ENCODE assay signal across 9 cellular contexts in the genomic region with DNA sequence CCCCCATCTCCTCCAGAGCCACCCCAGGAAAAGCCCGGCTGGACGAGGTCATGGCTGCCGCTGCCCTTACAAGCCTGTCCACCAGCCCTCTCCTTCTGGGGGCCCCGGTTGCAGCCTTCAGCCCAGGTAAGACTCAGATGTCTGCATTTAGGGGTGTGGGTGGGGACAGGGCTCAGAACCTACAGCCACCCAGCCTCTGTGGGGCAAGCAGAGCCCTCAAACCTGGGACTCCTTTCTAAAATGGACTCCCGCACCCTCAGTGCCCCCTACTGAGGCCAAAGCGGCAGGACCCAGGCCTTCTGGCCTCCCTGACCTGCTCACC. TPM values are rescaled to one million over a fixed set of nuclear protein-coding genes. Genes with fewer than 3 reads are reported as not detected.
DNase-seq lines count a peak whose midpoint lies in the region; ATAC-seq and TF ChIP-seq lines count a peak whose summit lies in the region.
"Had no signal": no experiment of that assay in that cellular context is flagged by ENCODE, and none has a peak within 500 bp of the region (broad histone marks: within the 10 kb centered on the region; RNA-seq: fewer than 3 reads in every experiment).

No MANE protein-coding gene starts in this region.

- H3K4me1 Mint-ChIP-seq in activated naive CD4-positive, alpha-beta T cell treated with anti-CD3 and anti-CD28 coated beads, Interleukin-2, amount 10 ng/mL, durations not matched to agents 7 days and 5 days, result peaks cover 4% of the 10 kb centered on the region
- peaks cover under 1% of the 10 kb centered on the region for H3K4me1 Mint-ChIP-seq in brain
- H3K4me1 Mint-ChIP-seq in memory B cell, result peaks cover 1% of the 10 kb centered on the region

- CTCF ChIA-PET in activated naive CD4-positive, alpha-beta T cell treated with anti-CD3 and anti-CD28 coated beads, Interleukin-2, amount 10 ng/mL, durations not matched to agents 7 days and 5 days (lab: Charles Lee), result interaction anchor here (0.9 to 2.1 kb wide), 4 partner anchors 9 to 46 kb away, joined by 3 to 10 read pairs (median 4); no protein-coding TSS in a partner anchor

- peak overlapping the region in 3 of 4 donors; percentile 66 to 87 (median 85) for H3K4me3 ChIP-seq in upper lobe of left lung

- peaks cover 38 to 49% (median 42%) of the 10 kb centered on the region in 4 donors for H3K4me1 ChIP-seq in upper lobe of left lung

- TF ChIP-seq CTCF in brain (conservative IDR thresholded peaks at IDR 0.05) (no peak), upper lobe of left lung (IDR thresholded peaks at IDR 0.05) (no peak)

- H3K36me3 Mint-ChIP-seq in activated naive CD4-positive, alpha-beta T cell treated with anti-CD3 and anti-CD28 coated beads, Interleukin-2, amount 10 ng/mL, durations not matched to agents 7 days and 5 days, result peaks cover 14% of the 10 kb centered on the region
- no peaks in the 10 kb centered on the region for H3K36me3 Mint-ChIP-seq in activated naive CD4-positive, alpha-beta T cell treated with anti-CD3 and anti-CD28 coated beads, Interleukin-2, amount 50 U/mL, for 72 hours
- H3K36me3 Mint-ChIP-seq in brain (peaks cover 10% of the 10 kb centered on the region), memory B cell (no peaks in the 10 kb centered on the region)
- H3K36me3 Mint-ChIP-seq: naive B cell had no signal

- ATAC-seq in activated naive CD4-positive, alpha-beta T cell treated with anti-CD3 and anti-CD28 coated beads, Interleukin-2, amount 50 U/mL, for 72 hours, result no peak
- ATAC-seq in memory B cell (ENCODE audit: low read depth), result no peak
- no peak for ATAC-seq in upper lobe of left lung (ENCODE audit: low FRiP score in 2 of 2)
- no peak for ATAC-seq in GM21360 (IDR thresholded peaks at IDR 0.05; ENCODE audit: unreplicated experiment)

- peaks cover 7 to 47% (median 28%) of the 10 kb centered on the region in 4 donors for H3K36me3 ChIP-seq in upper lobe of left lung

- H3K4me3 Mint-ChIP-seq in activated naive CD4-positive, alpha-beta T cell treated with anti-CD3 and anti-CD28 coated beads, Interleukin-2, amount 10 ng/mL, durations not matched to agents 7 days and 5 days, result peak overlapping the region; percentile 52
- H3K4me3 Mint-ChIP-seq in brain (peak overlapping the region; percentile 24 to 78 (median 74)), memory B cell (peak overlapping the region; percentile 66)

- H3K27me3 ChIP-seq in upper lobe of left lung, result no peaks in the 10 kb centered on the region

- 32% methylated on average over 6 of the region's 6 CpGs; no CpG with 5 or more reads in 1 of the 2 donors for WGBS in upper lobe of left lung, 2 donors

- TF ChIP-seq POLR2A in upper lobe of left lung (IDR thresholded peaks at IDR 0.05), result no peak

- H3K27ac ChIP-seq in upper lobe of left lung, result peak overlapping the region; percentile 84 to 90 (median 84)

- DNase-seq in activated naive CD4-positive, alpha-beta T cell treated with anti-CD3 and anti-CD28 coated beads, Interleukin-2, amount 10 ng/mL, durations not matched to agents 7 days and 5 days, result no peak
- DNase-seq in activated naive CD4-positive, alpha-beta T cell treated with anti-CD3 and anti-CD28 coated beads, Interleukin-2, amount 50 U/mL, for 72 hours (ENCODE audit: low spot score in 2 of 2), result no peak
- DNase-seq in memory B cell (ENCODE audit: low spot score in 2 of 2) (no peak), upper lobe of left lung (no peak), NCI-H187 (lab: John Stamatoyannopoulos, UW) (no peak), anterior cingulate cortex (lab: John Stamatoyannopoulos, UW) (no peak)

- no peak for TF ChIP-seq EP300 in upper lobe of left lung (IDR thresholded peaks at IDR 0.05)

- H3K9me3 Mint-ChIP-seq in activated naive CD4-positive, alpha-beta T cell treated with anti-CD3 and anti-CD28 coated beads, Interleukin-2, amount 10 ng/mL, durations not matched to agents 7 days and 5 days, result no peaks in the 10 kb centered on the region
- H3K9me3 Mint-ChIP-seq in activated naive CD4-positive, alpha-beta T cell treated with anti-CD3 and anti-CD28 coated beads, Interleukin-2, amount 50 U/mL, for 72 hours, result no peaks in the 10 kb centered on the region
- no peaks in the 10 kb centered on the region for H3K9me3 Mint-ChIP-seq in brain
- no peaks in the 10 kb centered on the region for H3K9me3 Mint-ChIP-seq in memory B cell
- H3K9me3 Mint-ChIP-seq: naive B cell had no signal

- no peaks in the 10 kb centered on the region for H3K9me3 ChIP-seq in upper lobe of left lung

- H3K27ac Mint-ChIP-seq in activated naive CD4-positive, alpha-beta T cell treated with anti-CD3 and anti-CD28 coated beads, Interleukin-2, amount 10 ng/mL, durations not matched to agents 7 days and 5 days, result no peak overlapping the region
- H3K27ac Mint-ChIP-seq in activated naive CD4-positive, alpha-beta T cell treated with anti-CD3 and anti-CD28 coated beads, Interleukin-2, amount 50 U/mL, for 72 hours, result no peak overlapping the region
- H3K27ac Mint-ChIP-seq in brain, result peak overlapping the region in 2 of 5 experiments; percentile 67 to 83
- no peak overlapping the region for H3K27ac Mint-ChIP-seq in memory B cell

- no peaks in the 10 kb centered on the region for H3K27me3 Mint-ChIP-seq in activated naive CD4-positive, alpha-beta T cell treated with anti-CD3 and anti-CD28 coated beads, Interleukin-2, amount 10 ng/mL, durations not matched to agents 7 days and 5 days
- H3K27me3 Mint-ChIP-seq in brain (no peaks in the 10 kb centered on the region), memory B cell (peaks cover 1% of the 10 kb centered on the region)
- H3K27me3 Mint-ChIP-seq: naive B cell had no signal

RNA-seq across cellular contexts. Expression of gene SLC2A4RG, which starts 1.7 kb away (rescaled TPM):
- total RNA-seq in activated naive CD4-positive, alpha-beta T cell treated with anti-CD3 and anti-CD28 coated beads, Interleukin-2, amount 50 U/mL, for 72 hours, result 10 to 100 TPM; 24.7 to 37.2 TPM
- 47.5 TPM for polyA plus RNA-seq in brain (ENCODE audit: insufficient read depth, low read depth, low replicate concordance)
- 100 to 1,000 TPM in 1 of 6 donors, 10 to 100 TPM in 5; 28.8 to 106 (median 71.9) TPM for total RNA-seq in upper lobe of left lung

RNA-seq across cellular contexts. Expression of gene LIME1, which starts 4.9 kb away (rescaled TPM):
- 10 to 100 TPM in 1 of 2 donors, 1 to 10 TPM in 1; 6.3 to 18.2 TPM for total RNA-seq in activated naive CD4-positive, alpha-beta T cell treated with anti-CD3 and anti-CD28 coated beads, Interleukin-2, amount 50 U/mL, for 72 hours
- 5.6 TPM for polyA plus RNA-seq in brain (ENCODE audit: insufficient read depth, low read depth, low replicate concordance)
- total RNA-seq in upper lobe of left lung, result 10 to 100 TPM; 12.4 to 51.3 (median 15.3) TPM

RNA-seq across cellular contexts. Expression of gene ZGPAT, which starts 33.5 kb away (rescaled TPM):
- 10 to 100 TPM; 12.5 to 24.0 TPM for total RNA-seq in activated naive CD4-positive, alpha-beta T cell treated with anti-CD3 and anti-CD28 coated beads, Interleukin-2, amount 50 U/mL, for 72 hours
- 24.3 TPM for polyA plus RNA-seq in brain (ENCODE audit: insufficient read depth, low read depth, low replicate concordance)
- 10 to 100 TPM; 24.8 to 70.2 (median 36.8) TPM for total RNA-seq in upper lobe of left lung

RNA-seq across cellular contexts. Expression of gene ARFRP1, which starts 33.5 kb away (rescaled TPM):
- 10 to 100 TPM; 36.1 to 53.4 TPM for total RNA-seq in activated naive CD4-positive, alpha-beta T cell treated with anti-CD3 and anti-CD28 coated beads, Interleukin-2, amount 50 U/mL, for 72 hours
- polyA plus RNA-seq in brain (ENCODE audit: insufficient read depth, low read depth, low replicate concordance), result 49.6 TPM
- total RNA-seq in upper lobe of left lung, result 10 to 100 TPM; 26.8 to 56.4 (median 46.3) TPM

RNA-seq across cellular contexts. Expression of gene TNFRSF6B, which starts 44.9 kb away (rescaled TPM):
- total RNA-seq in activated naive CD4-positive, alpha-beta T cell treated with anti-CD3 and anti-CD28 coated beads, Interleukin-2, amount 50 U/mL, for 72 hours, result not detected
- 7.1 TPM for polyA plus RNA-seq in brain (ENCODE audit: insufficient read depth, low read depth, low replicate concordance)
- 10 to 100 TPM; 13.8 to 34.8 (median 16.9) TPM for total RNA-seq in upper lobe of left lung
